8 cellular contexts compared by ENCODE assay signal in the genomic region with DNA sequence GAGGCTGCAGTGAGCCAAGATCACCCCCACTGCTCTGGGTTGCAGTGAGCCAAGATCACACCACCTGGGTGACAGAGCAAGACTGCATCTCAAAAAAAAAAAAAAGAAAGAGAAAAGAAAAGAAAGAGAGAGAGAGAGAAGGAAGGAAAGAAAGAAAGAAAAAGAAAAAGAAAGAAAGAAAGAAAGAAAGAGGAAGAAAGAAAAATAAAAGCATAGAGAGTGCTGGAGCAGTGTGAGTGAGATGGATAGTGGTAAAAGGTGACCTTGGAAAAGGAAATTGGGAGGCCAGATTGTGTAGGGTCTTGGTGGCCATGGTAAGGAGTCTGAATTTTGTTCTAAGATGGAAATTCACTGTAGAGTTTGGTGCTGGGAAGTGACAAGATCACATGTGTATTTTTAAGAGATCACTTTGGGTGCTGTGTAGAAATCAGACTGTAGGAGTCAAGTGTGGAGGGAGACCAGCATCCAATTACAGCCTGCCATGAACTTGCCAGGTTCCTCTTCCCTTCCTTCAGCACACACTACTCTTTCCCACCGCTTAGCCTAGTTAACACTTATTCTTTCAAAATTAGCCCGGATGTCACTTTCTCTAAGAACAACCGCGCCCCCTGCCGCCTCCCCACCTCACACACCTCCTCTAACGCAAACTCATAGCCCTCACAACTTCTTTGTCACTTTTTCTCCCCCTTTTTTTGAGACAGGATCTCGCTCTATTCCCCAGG. TPM values are rescaled to one million over a fixed set of nuclear protein-coding genes. Genes with fewer than 3 reads are reported as not detected.
DNase-seq lines count a peak whose midpoint lies in the region; ATAC-seq and TF ChIP-seq lines count a peak whose summit lies in the region.

No MANE protein-coding gene starts in this region.

- CTCF ChIA-PET in AG04449 (lab: Yijun Ruan, JAX), result interaction anchor here (0.9 to 8.0 kb wide), 14 partner anchors 15 to 135 kb away, joined by 3 to 139 read pairs (median 6); partner anchors contain the start of genes KRTCAP2, MTX1, THBS3 and TRIM46

- peaks cover 0 to 24% of the 10 kb centered on the region in 2 donors for H3K4me1 ChIP-seq in ascending aorta

- no peaks in the 10 kb centered on the region for H3K9me3 ChIP-seq in ascending aorta

- POLR2A ChIA-PET in AG04449 (lab: Yijun Ruan, JAX), result interaction anchor here (0.6 to 1.8 kb wide), 2 partner anchors 19 to 1389 kb away, joined by 3 to 8 read pairs; partner anchors contain the start of gene THBS3

- H3K9me3 Mint-ChIP-seq in T-helper 1 cell treated with Interleukin-12 subunit alpha and Interleukin-12 subunit beta and Interleukin-4 antibody, amounts not matched to agents 30 μg/mL and 1 μg/mL, for 36 hours, result no peaks in the 10 kb centered on the region

- H3K27me3 Mint-ChIP-seq in T-helper 1 cell treated with Interleukin-12 subunit alpha and Interleukin-12 subunit beta and Interleukin-4 antibody, amounts not matched to agents 30 μg/mL and 1 μg/mL, for 36 hours (ENCODE audit: low read depth), result no peaks in the 10 kb centered on the region

- H3K4me1 Mint-ChIP-seq in T-helper 1 cell treated with Interleukin-12 subunit alpha and Interleukin-12 subunit beta and Interleukin-4 antibody, amounts not matched to agents 30 μg/mL and 1 μg/mL, for 36 hours (ENCODE audit: low read depth), result peaks cover 21% of the 10 kb centered on the region

- peak overlapping the region; percentile 95 for H3K4me3 Mint-ChIP-seq in T-helper 1 cell treated with Interleukin-12 subunit alpha and Interleukin-12 subunit beta and Interleukin-4 antibody, amounts not matched to agents 30 μg/mL and 1 μg/mL, for 36 hours

- intact Hi-C loops in ascending aorta (cut with DNase I), result loop anchor here (2.0 kb wide), 1 partner anchor 18 kb away; no protein-coding TSS in a partner anchor

- peak overlapping the region; percentile 77 for H3K4me3 ChIP-seq in AG04449 (ENCODE audit: low read depth, low read length)
- H3K4me3 ChIP-seq in ascending aorta, result peak overlapping the region; percentile 65 to 67
- peak overlapping the region; percentile 75 for H3K4me3 ChIP-seq in retinal pigment epithelial cell (ENCODE audit: low read length)

- no peaks in the 10 kb centered on the region for H3K27me3 ChIP-seq in ascending aorta

- H3K36me3 ChIP-seq in ascending aorta, result no peaks in the 10 kb centered on the region

- TF ChIP-seq CTCF in AG04449 (IDR thresholded peaks at IDR 0.05; ENCODE audit: insufficient read depth, low read length, missing control alignments), result peak; percentile 53
- peak; percentile 31 to 73 (median 62) for TF ChIP-seq CTCF in ascending aorta (IDR thresholded peaks at IDR 0.05)
- peak; percentile 72 for TF ChIP-seq CTCF in retinal pigment epithelial cell (conservative IDR thresholded peaks at IDR 0.05; ENCODE audit: low read depth, low read length)

- peak overlapping the region; percentile 75 to 86 for H3K27ac ChIP-seq in ascending aorta

- DNase-seq in AG04449 (ENCODE audit: low read depth, low spot score) (no peak), NCI-H187 (lab: John Stamatoyannopoulos, UW) (peak; percentile 74 to 80), ascending aorta (ENCODE audit: low spot score in 2 of 2) (peak in 1 of 2 donors; percentile 88), hypothalamus (lab: John Stamatoyannopoulos, UW) (peak in 34 of 51 donors; percentile 9 to 79 (median 45)), retinal pigment epithelial cell (ENCODE audit: low read depth) (peak; percentile 61)

- no peaks in the 10 kb centered on the region for H3K36me3 Mint-ChIP-seq in T-helper 1 cell treated with Interleukin-12 subunit alpha and Interleukin-12 subunit beta and Interleukin-4 antibody, amounts not matched to agents 30 μg/mL and 1 μg/mL, for 36 hours (ENCODE audit: low read depth)

- peak overlapping the region; percentile 91 for H3K27ac Mint-ChIP-seq in T-helper 1 cell treated with Interleukin-12 subunit alpha and Interleukin-12 subunit beta and Interleukin-4 antibody, amounts not matched to agents 30 μg/mL and 1 μg/mL, for 36 hours

- ATAC-seq in GM21529 (IDR thresholded peaks at IDR 0.05; ENCODE audit: unreplicated experiment), result peak; percentile 38
- no peak for ATAC-seq in GM21717 (IDR thresholded peaks at IDR 0.05; ENCODE audit: unreplicated experiment)

RNA-seq across cellular contexts. Expression of gene MTX1, which starts 17.9 kb away (rescaled TPM):
- total RNA-seq in ascending aorta, result 23.9 TPM

RNA-seq across cellular contexts. Expression of gene THBS3, which starts 18.7 kb away (rescaled TPM):
- total RNA-seq in ascending aorta, result 40.3 TPM

RNA-seq across cellular contexts. Expression of gene ENTREP3, which starts 28.9 kb away (rescaled TPM):
- total RNA-seq in ascending aorta, result 34.5 TPM

RNA-seq across cellular contexts. Expression of gene SCAMP3, which starts 35.8 kb away (rescaled TPM):
- 63.6 TPM for total RNA-seq in ascending aorta

RNA-seq across cellular contexts. Expression of gene CLK2, which starts 47.0 kb away (rescaled TPM):
- total RNA-seq in ascending aorta, result 32.1 TPM
